8 cellular contexts compared by ENCODE assay signal in genomic region chr15:40054746-40055575, GRCh38. TPM values are rescaled to one million over a fixed set of nuclear protein-coding genes. Genes with fewer than 3 reads are reported as not detected.
A peak's percentile ranks its signal among the peaks of the same experiment; 100 is the strongest.
DNase-seq lines count a peak whose midpoint lies in the region; ATAC-seq and TF ChIP-seq lines count a peak whose summit lies in the region.

No MANE protein-coding gene starts in this region.

- peak overlapping the region; percentile 92 to 96 for H2BK12ac ChIP-seq in mesenchymal stem cell (ENCODE audit: low read length in 2 of 2)

- H3K4me1 ChIP-seq in mesenchymal stem cell (ENCODE audit: control insufficient read depth, insufficient read depth, low read depth, low read length): peaks cover 53% of the 10 kb centered on the region

- H3K4ac ChIP-seq in mesenchymal stem cell (ENCODE audit: low read depth in 1 of 2, low read length in 2 of 2): peak overlapping the region; percentile 29 to 82

- H2BK15ac ChIP-seq in mesenchymal stem cell (ENCODE audit: low read depth, poor library complexity, severe bottlenecking): peak overlapping the region; percentile 68

- peak overlapping the region; percentile 51 for H2AK5ac ChIP-seq in mesenchymal stem cell (ENCODE audit: low read length, severe bottlenecking)

- H2BK120ac ChIP-seq in mesenchymal stem cell (ENCODE audit: low read depth, low read length): peak overlapping the region; percentile 8

- peak overlapping the region; percentile 77 to 87 for H3K27ac Mint-ChIP-seq in activated naive CD4-positive, alpha-beta T cell treated with anti-CD3 and anti-CD28 coated beads, Interleukin-2, amount 50 U/mL, for 72 hours

- ATAC-seq in HG02610 (IDR thresholded peaks at IDR 0.05; ENCODE audit: unreplicated experiment): peak; percentile 77
- peak; percentile 26 to 63 for ATAC-seq in activated naive CD4-positive, alpha-beta T cell treated with anti-CD3 and anti-CD28 coated beads, Interleukin-2, amount 50 U/mL, for 72 hours

- peak overlapping the region; percentile 7 for H4K8ac ChIP-seq in mesenchymal stem cell (ENCODE audit: low read length)

- no peak overlapping the region for H3K4me2 ChIP-seq in mesenchymal stem cell (ENCODE audit: low read length, poor library complexity, severe bottlenecking)

- H3K14ac ChIP-seq in mesenchymal stem cell (ENCODE audit: low read length in 2 of 2): peak overlapping the region in 1 of 2 experiments; percentile 24

- DNase-seq in A172 (ENCODE audit: low spot score) (peak; percentile 84), GM10266 (ENCODE audit: extremely low spot score) (peak; percentile 72), NCI-H1092 treated with DMSO at 0.1 percent for 48 hours (lab: John Stamatoyannopoulos, UW) (peak; percentile 34), mesenchymal stem cell (peak; percentile 77), retina (no peak), NCI-H226 (no peak)
- DNase-seq in activated naive CD4-positive, alpha-beta T cell treated with anti-CD3 and anti-CD28 coated beads, Interleukin-2, amount 50 U/mL, for 72 hours (ENCODE audit: low spot score in 2 of 2): no peak

- peak overlapping the region; percentile 82 for H2BK5ac ChIP-seq in mesenchymal stem cell (ENCODE audit: low read depth, low read length, poor library complexity, severe bottlenecking)

- peak overlapping the region; percentile 12 to 91 for H3K18ac ChIP-seq in mesenchymal stem cell (ENCODE audit: low read depth in 1 of 2, low read length in 2 of 2)

- peaks cover 0 to 5% of the 10 kb centered on the region in 2 experiments for H3K36me3 ChIP-seq in mesenchymal stem cell (ENCODE audit: control insufficient read depth in 1 of 2, insufficient read depth in 2 of 2, low read depth in 1 of 2, low read length in 2 of 2)

- peak overlapping the region; percentile 34 for H4K91ac ChIP-seq in mesenchymal stem cell (ENCODE audit: low read length)

- H3K4me3 ChIP-seq in mesenchymal stem cell (ENCODE audit: insufficient read depth in 1 of 2, low read depth in 1 of 2, low read length in 2 of 2): no peak overlapping the region

- peaks cover 0 to 4% of the 10 kb centered on the region in 2 donors for H3K9me3 Mint-ChIP-seq in activated naive CD4-positive, alpha-beta T cell treated with anti-CD3 and anti-CD28 coated beads, Interleukin-2, amount 50 U/mL, for 72 hours

- peak overlapping the region in 1 of 2 experiments; percentile 42 for H3K23ac ChIP-seq in mesenchymal stem cell (ENCODE audit: low read length in 2 of 2)

- peak overlapping the region; percentile 71 for H3K27ac ChIP-seq in mesenchymal stem cell (ENCODE audit: low read length, poor library complexity, severe bottlenecking)

- WGBS in mesenchymal stem cell: 41% methylated on average over 7 of the region's 7 CpGs

- H3K9me3 ChIP-seq in mesenchymal stem cell (ENCODE audit: control insufficient read depth, low read length): no peaks in the 10 kb centered on the region

- H2AFZ ChIP-seq in mesenchymal stem cell (ENCODE audit: low read depth, low read length): no peak overlapping the region

- no peaks in the 10 kb centered on the region for H3K27me3 ChIP-seq in mesenchymal stem cell (ENCODE audit: control insufficient read depth in 1 of 2, insufficient read depth in 1 of 2, low read length in 2 of 2)

- peak overlapping the region; percentile 32 for H3K9ac ChIP-seq in mesenchymal stem cell (ENCODE audit: low read length)

- H3K36me3 Mint-ChIP-seq in activated naive CD4-positive, alpha-beta T cell treated with anti-CD3 and anti-CD28 coated beads, Interleukin-2, amount 50 U/mL, for 72 hours: peaks cover 0 to 9% of the 10 kb centered on the region in 2 donors

- no peak for TF ChIP-seq CTCF in GM10266 (IDR thresholded peaks at IDR 0.05; ENCODE audit: control insufficient read depth, insufficient read depth, low read depth, missing control alignments)

- H3K79me1 ChIP-seq in mesenchymal stem cell (replicated peaks; ENCODE audit: low read length, poor library complexity, severe bottlenecking): no peaks in the 10 kb centered on the region

RNA-seq across cellular contexts. Expression of gene SRP14, which starts 16.0 kb away (rescaled TPM):
- 337 and 421 TPM in 2 replicates for total RNA-seq in A172 (2014; rRNA removed; shearing (Covaris generic))
- 100 to 1,000 TPM; 146 to 182 TPM for total RNA-seq in activated naive CD4-positive, alpha-beta T cell treated with anti-CD3 and anti-CD28 coated beads, Interleukin-2, amount 50 U/mL, for 72 hours
- 684 TPM for polyA plus RNA-seq in mesenchymal stem cell (2013, experiment 1 of 2)
- 720 TPM for polyA plus RNA-seq in mesenchymal stem cell (2013, experiment 2 of 2)

RNA-seq across cellular contexts. Expression of gene BMF, which starts 53.7 kb away (rescaled TPM):
- 0.83 and 1.8 TPM in 2 replicates for total RNA-seq in A172 (2014; rRNA removed; shearing (Covaris generic))
- 10 to 100 TPM; 10.8 to 11.6 TPM for total RNA-seq in activated naive CD4-positive, alpha-beta T cell treated with anti-CD3 and anti-CD28 coated beads, Interleukin-2, amount 50 U/mL, for 72 hours
- 18.5 TPM for polyA plus RNA-seq in mesenchymal stem cell (2013, experiment 1 of 2)
- polyA plus RNA-seq in mesenchymal stem cell (2013, experiment 2 of 2): 17.8 TPM

Comparison
In these comparisons a context has a peak if more than half of its experiments do, and no peak if none do; other contexts are left out.
1. DNase-seq: peak in A172 (single experiment), GM10266 (single experiment), NCI-H1092 treated with DMSO at 0.1 percent for 48 hours (single experiment) and mesenchymal stem cell (single experiment); none in activated naive CD4-positive, alpha-beta T cell treated with anti-CD3 and anti-CD28 coated beads, Interleukin-2, amount 50 U/mL, for 72 hours (0 of 2), retina (single experiment) and NCI-H226 (single experiment).